ENCODE assay signal across 18 cellular contexts in genomic region chrX:134002921-134003615, GRCh38. TPM values are rescaled to one million over a fixed set of nuclear protein-coding genes. Genes with fewer than 3 reads are reported as not detected.
"Had no signal": no experiment of that assay in that cellular context is flagged by ENCODE, and none has a peak within 500 bp of the region (broad histone marks: within the 10 kb centered on the region; RNA-seq: fewer than 3 reads in every experiment).

No MANE protein-coding gene starts in this region.

- H3K4me3 Mint-ChIP-seq: activated B cell treated with CpG ODN at 0.5 μM for 24 hours; activated CD4-positive, alpha-beta memory T cell treated with anti-CD3 and anti-CD28 coated beads, Interleukin-2, amount 10 ng/mL, durations not matched to agents 7 days and 5 days; activated CD8-positive, alpha-beta memory T cell treated with anti-CD3 and anti-CD28 coated beads, Interleukin-2, amount 10 ng/mL, durations not matched to agents 7 days and 5 days; activated naive CD8-positive, alpha-beta T cell; neural crest cell; stimulated activated naive CD8-positive, alpha-beta T cell treated with anti-CD3 and anti-CD28 coated beads, Interleukin-15, Interleukin-2, amounts not matched to agents 100 ng/mL and 50 ng/mL, for 24 hours; T-helper 2 cell treated with Interferon-gamma antibody and Interleukin-4, amounts not matched to agents 5 μg/mL and 100 μg/mL, for 36 hours had no signal

- H3K36me3 ChIP-seq: lower lobe of right lung, tibial nerve had no signal

- H3K27me3 Mint-ChIP-seq: activated B cell treated with CpG ODN at 0.5 μM for 24 hours; activated naive CD8-positive, alpha-beta T cell had no signal

- ATAC-seq: activated CD8-positive, alpha-beta memory T cell treated with anti-CD3 and anti-CD28 coated beads, Interleukin-2, amount 10 ng/mL, durations not matched to agents 7 days and 5 days; left colon; psoas muscle; right cardiac atrium had no signal

- H3K27ac Mint-ChIP-seq: activated B cell treated with CpG ODN at 0.5 μM for 24 hours; activated CD4-positive, alpha-beta memory T cell treated with anti-CD3 and anti-CD28 coated beads, Interleukin-2, amount 10 ng/mL, durations not matched to agents 7 days and 5 days; activated CD8-positive, alpha-beta memory T cell treated with anti-CD3 and anti-CD28 coated beads, Interleukin-2, amount 10 ng/mL, durations not matched to agents 7 days and 5 days; activated naive CD8-positive, alpha-beta T cell; stimulated activated naive CD8-positive, alpha-beta T cell treated with anti-CD3 and anti-CD28 coated beads, Interleukin-15, Interleukin-2, amounts not matched to agents 100 ng/mL and 50 ng/mL, for 24 hours; T-helper 2 cell treated with Interferon-gamma antibody and Interleukin-4, amounts not matched to agents 5 μg/mL and 100 μg/mL, for 36 hours had no signal

- H3K4me1 Mint-ChIP-seq: activated B cell treated with CpG ODN at 0.5 μM for 24 hours; activated CD4-positive, alpha-beta memory T cell treated with anti-CD3 and anti-CD28 coated beads, Interleukin-2, amount 10 ng/mL, durations not matched to agents 7 days and 5 days; activated CD8-positive, alpha-beta memory T cell treated with anti-CD3 and anti-CD28 coated beads, Interleukin-2, amount 10 ng/mL, durations not matched to agents 7 days and 5 days had no signal

- H3K27ac ChIP-seq: dorsolateral prefrontal cortex, lower lobe of right lung, psoas muscle had no signal

- H3K4me1 ChIP-seq: lower lobe of right lung, psoas muscle, tibial nerve had no signal

- H3K4me3 ChIP-seq: dorsolateral prefrontal cortex, lower lobe of right lung, psoas muscle, tibial nerve had no signal

- DNase-seq: activated B cell treated with CpG ODN at 0.5 μM for 24 hours; activated CD4-positive, alpha-beta memory T cell treated with anti-CD3 and anti-CD28 coated beads, Interleukin-2, amount 10 ng/mL, durations not matched to agents 7 days and 5 days; activated CD4-positive, alpha-beta T cell treated with anti-CD3 and anti-CD28 coated beads for 48 hours; activated CD8-positive, alpha-beta memory T cell treated with anti-CD3 and anti-CD28 coated beads, Interleukin-2, amount 10 ng/mL, durations not matched to agents 7 days and 5 days; dorsolateral prefrontal cortex; hippocampal formation; left colon; lower lobe of right lung; midbrain; psoas muscle; right cardiac atrium had no signal

- H3K36me3 Mint-ChIP-seq: activated CD8-positive, alpha-beta memory T cell treated with anti-CD3 and anti-CD28 coated beads, Interleukin-2, amount 10 ng/mL, durations not matched to agents 7 days and 5 days; activated naive CD8-positive, alpha-beta T cell had no signal

- H3K9me3 Mint-ChIP-seq: activated B cell treated with CpG ODN at 0.5 μM for 24 hours; activated CD4-positive, alpha-beta memory T cell treated with anti-CD3 and anti-CD28 coated beads, Interleukin-2, amount 10 ng/mL, durations not matched to agents 7 days and 5 days; neural crest cell; stimulated activated naive CD8-positive, alpha-beta T cell treated with anti-CD3 and anti-CD28 coated beads, Interleukin-15, Interleukin-2, amounts not matched to agents 100 ng/mL and 50 ng/mL, for 24 hours; T-helper 2 cell treated with Interferon-gamma antibody and Interleukin-4, amounts not matched to agents 5 μg/mL and 100 μg/mL, for 36 hours had no signal

- H3K9me3 ChIP-seq: lower lobe of right lung, psoas muscle, tibial nerve had no signal

RNA-seq across cellular contexts. Expression of gene GPC3, which starts 17.7 kb away (rescaled TPM):
- total RNA-seq: activated B cell treated with CpG ODN at 0.5 μM for 24 hours; activated CD8-positive, alpha-beta memory T cell treated with anti-CD3 and anti-CD28 coated beads, Interleukin-2, amount 10 ng/mL, durations not matched to agents 7 days and 5 days; myocyte; osteoblast had no signal
